Comparison of ENCODE assay signal across 21 cellular contexts in the genomic region with DNA sequence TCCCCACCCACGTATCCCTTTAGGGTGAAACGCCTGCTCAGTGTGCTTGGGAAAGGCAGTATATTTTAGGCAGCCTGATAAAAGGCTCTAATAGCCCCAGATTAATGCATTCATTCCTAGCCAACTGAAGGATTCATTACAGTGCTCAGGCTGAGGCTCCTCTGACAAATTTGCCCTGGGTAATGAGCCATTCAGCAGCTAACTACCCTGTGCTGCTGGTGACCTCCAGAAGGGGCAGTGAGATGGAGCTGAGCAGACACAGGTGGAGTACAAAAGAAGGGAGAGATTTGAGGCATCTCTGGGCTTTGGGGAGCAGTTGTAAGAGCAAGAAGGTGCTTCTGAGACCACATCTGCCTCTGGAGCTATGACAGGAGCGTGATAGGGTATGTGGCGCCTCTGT.
"Had no signal": no experiment of that assay in that cellular context is flagged by ENCODE, and none has a peak within 500 bp of the region (broad histone marks: within the 10 kb centered on the region; RNA-seq: fewer than 3 reads in every experiment).

No MANE protein-coding gene starts in this region.

- H3K4me3 ChIP-seq: gastrocnemius medialis, heart left ventricle, lung, spleen, thyroid gland, upper lobe of right lung had no signal

- H3K27me3 ChIP-seq: gastrocnemius medialis, heart left ventricle, thyroid gland, upper lobe of right lung had no signal

- H3K36me3 ChIP-seq: gastrocnemius medialis, heart left ventricle, spleen, thyroid gland, upper lobe of right lung, WERI-Rb-1 had no signal

- FAIRE-seq: endothelial cell of umbilical vein, keratinocyte, TTC549 had no signal

- H3K27ac ChIP-seq: gastrocnemius medialis, heart left ventricle, spleen, thyroid gland, upper lobe of right lung, WERI-Rb-1 had no signal

- DNase-seq: activated CD4-positive, alpha-beta T cell treated with anti-CD3 and anti-CD28 coated beads for 1 hour; activated CD4-positive, alpha-beta T cell treated with anti-CD3 and anti-CD28 coated beads, Interleukin-2, amount 50 U/mL, for 1 hour; activated gamma-delta T cell treated with Interleukin-2 at 50 U/mL for 16 hours; activated T-cell treated with anti-CD3 and anti-CD28 coated beads, Interleukin-2, amount 50 U/mL, for 1 hour; aorta; central memory CD4-positive, alpha-beta T cell; dermis blood vessel endothelial cell; effector memory CD8-positive, alpha-beta T cell; gastrocnemius medialis; heart left ventricle; naive thymus-derived CD8-positive, alpha-beta T cell; spleen; stimulated activated CD4-positive, alpha-beta T cell treated with anti-CD3 and anti-CD28 coated beads, Interleukin-4, amount 100 ng/mL, for 1 hour; stimulated activated naive CD4-positive, alpha-beta T cell treated with Interleukin-2 at 50 U/mL for 16 hours; thyroid gland; upper lobe of right lung had no signal
